ENCODE assay signal across 13 cellular contexts in genomic region chr16:27720731-27721547, GRCh38.
DNase-seq lines count a peak whose midpoint lies in the region; ATAC-seq and TF ChIP-seq lines count a peak whose summit lies in the region.
"Had no signal": no experiment of that assay in that cellular context is flagged by ENCODE, and none has a peak within 500 bp of the region (broad histone marks: within the 10 kb centered on the region; RNA-seq: fewer than 3 reads in every experiment).

No MANE protein-coding gene starts in this region.

- peaks cover 0 to 21% (median 8%) of the 10 kb centered on the region in 9 donors for H3K36me3 ChIP-seq in heart left ventricle
- H3K36me3 ChIP-seq in ovary = no peaks in the 10 kb centered on the region

- H3K27me3 Mint-ChIP-seq in activated T-helper 2 cell treated with anti-CD3 and anti-CD28 coated beads, Interferon-gamma antibody, Interleukin-2, Interleukin-4, amounts not matched to agents 10 μg/mL and 5 μg/mL and 100 μg/mL, durations not matched to agents 14 hours and 24 hours and 36 hours (ENCODE audit: low read depth) = no peaks in the 10 kb centered on the region
- H3K27me3 Mint-ChIP-seq: dendritic cell treated with granulocyte-macrophage colony-stimulating factor and Interleukin-4, amounts not matched to agents 40 ng/mL and 50 ng/mL, for 4 days; naive thymus-derived CD8-positive, alpha-beta T cell had no signal

- 74 to 82% (median 78%) methylated on average over 20 of the region's 20 CpGs for WGBS in heart left ventricle, 4 donors
- WGBS in ovary, 3 donors = 55 to 58% (median 57%) methylated on average over 20 of the region's 20 CpGs

- no peaks in the 10 kb centered on the region for H3K27me3 ChIP-seq in heart left ventricle
- no peaks in the 10 kb centered on the region for H3K27me3 ChIP-seq in ovary
- H3K27me3 ChIP-seq in foreskin keratinocyte = no peaks in the 10 kb centered on the region

- H3K9me3 ChIP-seq in heart left ventricle (no peaks in the 10 kb centered on the region), ovary (no peaks in the 10 kb centered on the region)

- no peaks in the 10 kb centered on the region for H3K9me3 Mint-ChIP-seq in activated T-helper 2 cell treated with anti-CD3 and anti-CD28 coated beads, Interferon-gamma antibody, Interleukin-2, Interleukin-4, amounts not matched to agents 10 μg/mL and 5 μg/mL and 100 μg/mL, durations not matched to agents 14 hours and 24 hours and 36 hours
- H3K9me3 Mint-ChIP-seq: dendritic cell treated with granulocyte-macrophage colony-stimulating factor and Interleukin-4, amounts not matched to agents 40 ng/mL and 50 ng/mL, for 4 days; naive thymus-derived CD8-positive, alpha-beta T cell had no signal

- TF ChIP-seq CTCF in heart left ventricle (IDR thresholded peaks at IDR 0.05) (no peak), ovary (IDR thresholded peaks at IDR 0.05) (no peak), foreskin keratinocyte (conservative IDR thresholded peaks at IDR 0.05) (no peak)

- peak; percentile 58 for DNase-seq in activated effector memory CD4-positive, alpha-beta T cell treated with anti-CD3 and anti-CD28 coated beads, Interleukin-2, amount 50 U/mL, for 16 hours
- DNase-seq in activated effector memory CD4-positive, alpha-beta T cell treated with Interleukin-2 at 50 U/mL for 16 hours = no peak
- peak in 2 of 5 donors; percentile 49 to 56 for DNase-seq in heart left ventricle
- DNase-seq in ovary = peak in 3 of 5 donors; percentile 15 to 50 (median 34)
- no peak for DNase-seq in T-helper 9 cell
- no peak for DNase-seq in foreskin keratinocyte
- no peak for DNase-seq in NCI-H2171 treated with DMSO at 0.1 percent for 48 hours (lab: John Stamatoyannopoulos, UW)
- no peak for DNase-seq in activated T-helper 2 cell treated with anti-CD3 and anti-CD28 coated beads, Interferon-gamma antibody, Interleukin-2, Interleukin-4, amounts not matched to agents 10 μg/mL and 5 μg/mL and 100 μg/mL, durations not matched to agents 14 hours and 24 hours and 36 hours (ENCODE audit: low spot score)
- DNase-seq: EL; NCI-H2029; stimulated activated CD4-positive, alpha-beta T cell treated with anti-CD3 and anti-CD28 coated beads, Interleukin-4, amount 100 ng/mL, for 1 hour had no signal

- peak overlapping the region in 11 of 12 donors; percentile 26 to 87 (median 65) for H3K27ac ChIP-seq in heart left ventricle
- peak overlapping the region; percentile 19 to 81 for H3K27ac ChIP-seq in ovary
- H3K27ac ChIP-seq in foreskin keratinocyte = no peak overlapping the region

- H3K4me1 Mint-ChIP-seq in activated T-helper 2 cell treated with anti-CD3 and anti-CD28 coated beads, Interferon-gamma antibody, Interleukin-2, Interleukin-4, amounts not matched to agents 10 μg/mL and 5 μg/mL and 100 μg/mL, durations not matched to agents 14 hours and 24 hours and 36 hours (ENCODE audit: low read depth) = no peaks in the 10 kb centered on the region

- ATAC-seq in heart left ventricle (peak in 2 of 4 donors; percentile 5 to 7), foreskin keratinocyte (no peak)
- ATAC-seq: naive thymus-derived CD8-positive, alpha-beta T cell had no signal

- no peak overlapping the region for H3K27ac Mint-ChIP-seq in activated T-helper 2 cell treated with anti-CD3 and anti-CD28 coated beads, Interferon-gamma antibody, Interleukin-2, Interleukin-4, amounts not matched to agents 10 μg/mL and 5 μg/mL and 100 μg/mL, durations not matched to agents 14 hours and 24 hours and 36 hours
- H3K27ac Mint-ChIP-seq: dendritic cell treated with granulocyte-macrophage colony-stimulating factor and Interleukin-4, amounts not matched to agents 40 ng/mL and 50 ng/mL, for 4 days had no signal

- no peak for TF ChIP-seq EP300 in ovary (IDR thresholded peaks at IDR 0.05)

- H3K4me3 ChIP-seq in heart left ventricle (peak overlapping the region in 6 of 12 donors; percentile 7 to 35 (median 18)), ovary (no peak overlapping the region)

- intact Hi-C loops in heart left ventricle (cut with DNase I) (no loop called here), ovary (cut with DNase I) (loop anchor here in 1 of 4 donors (10.0 kb wide), 1 partner anchor 456 kb away; the partner anchor contains the start of gene NSMCE1)
- intact Hi-C loops in activated T-helper 2 cell treated with anti-CD3 and anti-CD28 coated beads, Interferon-gamma antibody, Interleukin-2, Interleukin-4, amounts not matched to agents 10 μg/mL and 5 μg/mL and 100 μg/mL, durations not matched to agents 14 hours and 24 hours and 36 hours (cut with micrococcal nuclease) = no loop called here

- TF ChIP-seq POLR2A in heart left ventricle (IDR thresholded peaks at IDR 0.05) (no peak), ovary (IDR thresholded peaks at IDR 0.05) (no peak)

- H3K4me3 Mint-ChIP-seq in activated T-helper 2 cell treated with anti-CD3 and anti-CD28 coated beads, Interferon-gamma antibody, Interleukin-2, Interleukin-4, amounts not matched to agents 10 μg/mL and 5 μg/mL and 100 μg/mL, durations not matched to agents 14 hours and 24 hours and 36 hours (ENCODE audit: low read depth) = no peak overlapping the region
- H3K4me3 Mint-ChIP-seq: dendritic cell treated with granulocyte-macrophage colony-stimulating factor and Interleukin-4, amounts not matched to agents 40 ng/mL and 50 ng/mL, for 4 days; naive thymus-derived CD8-positive, alpha-beta T cell had no signal

- peaks cover 0 to 25% (median 10%) of the 10 kb centered on the region in 12 donors for H3K4me1 ChIP-seq in heart left ventricle
- peaks cover 12% of the 10 kb centered on the region for H3K4me1 ChIP-seq in ovary (ENCODE audit: insufficient read depth)
- peaks cover 8% of the 10 kb centered on the region for H3K4me1 ChIP-seq in foreskin keratinocyte

- no peaks in the 10 kb centered on the region for H3K36me3 Mint-ChIP-seq in activated T-helper 2 cell treated with anti-CD3 and anti-CD28 coated beads, Interferon-gamma antibody, Interleukin-2, Interleukin-4, amounts not matched to agents 10 μg/mL and 5 μg/mL and 100 μg/mL, durations not matched to agents 14 hours and 24 hours and 36 hours (ENCODE audit: low read depth)

Comparison
In these comparisons a context has a peak if more than half of its experiments do, and no peak if none do; other contexts are left out.
1. DNase-seq: peak in activated effector memory CD4-positive, alpha-beta T cell treated with anti-CD3 and anti-CD28 coated beads, Interleukin-2, amount 50 U/mL, for 16 hours (single experiment) and ovary (3 of 5); none in activated effector memory CD4-positive, alpha-beta T cell treated with Interleukin-2 at 50 U/mL for 16 hours (single experiment), T-helper 9 cell (single experiment), foreskin keratinocyte (0 of 2), NCI-H2171 treated with DMSO at 0.1 percent for 48 hours (single experiment) and activated T-helper 2 cell treated with anti-CD3 and anti-CD28 coated beads, Interferon-gamma antibody, Interleukin-2, Interleukin-4, amounts not matched to agents 10 μg/mL and 5 μg/mL and 100 μg/mL, durations not matched to agents 14 hours and 24 hours and 36 hours (single experiment).